Comparison of ENCODE assay signal across 13 cellular contexts in the genomic region with DNA sequence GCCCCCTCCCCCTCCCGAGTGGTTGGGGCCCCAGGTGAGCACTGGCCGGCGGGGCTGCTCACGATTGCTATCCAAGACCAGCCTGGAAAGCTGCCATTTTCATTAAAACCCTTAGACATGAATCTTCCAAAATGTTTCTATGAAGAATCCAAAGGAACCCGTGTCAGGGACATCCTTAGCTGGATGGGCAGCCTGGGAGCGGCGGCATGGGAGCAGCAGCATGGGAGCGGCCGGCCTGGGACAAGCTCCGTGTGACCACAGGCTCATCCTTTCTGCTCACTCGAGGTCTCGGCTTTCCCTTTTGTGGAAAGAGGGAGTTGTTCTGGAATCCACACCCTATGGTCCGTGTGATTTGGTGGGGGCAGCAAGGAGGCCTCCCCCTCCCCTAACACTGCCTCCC.
DNase-seq lines count a peak whose midpoint lies in the region; ATAC-seq and TF ChIP-seq lines count a peak whose summit lies in the region.
"Had no signal": no experiment of that assay in that cellular context is flagged by ENCODE, and none has a peak within 500 bp of the region (broad histone marks: within the 10 kb centered on the region; RNA-seq: fewer than 3 reads in every experiment).

No MANE protein-coding gene starts in this region.

- peaks cover 2 to 7% (median 2%) of the 10 kb centered on the region in 11 experiments for H3K9me3 ChIP-seq in BLaER1 treated with 17β-estradiol and CSF1 and Interleukin-3, amounts not matched to agents 10 nM and 100 nM (replicated peaks in 1 of 11)
- H3K9me3 ChIP-seq in Caco-2 (peaks cover 2% of the 10 kb centered on the region), mesenchymal stem cell (ENCODE audit: control insufficient read depth, low read length) (peaks cover 2% of the 10 kb centered on the region), spleen (peaks cover 0 to 8% (median 7%) of the 10 kb centered on the region in 8 donors)

- H3K36me3 Mint-ChIP-seq in Caco-2 (ENCODE audit: insufficient read depth, unreplicated experiment) (peaks cover 10% of the 10 kb centered on the region), type B pancreatic cell (peaks cover 3% of the 10 kb centered on the region)

- H3K23ac ChIP-seq in mesenchymal stem cell (ENCODE audit: low read length in 2 of 2) = no peak overlapping the region

- peak overlapping the region; percentile 23 for H2AK5ac ChIP-seq in mesenchymal stem cell (ENCODE audit: low read length, severe bottlenecking)

- H3K27me3 Mint-ChIP-seq in Caco-2 (ENCODE audit: insufficient read depth, unreplicated experiment) = peaks cover 6% of the 10 kb centered on the region
- peaks cover 7% of the 10 kb centered on the region for H3K27me3 Mint-ChIP-seq in type B pancreatic cell
- H3K27me3 Mint-ChIP-seq: CD4-positive, alpha-beta T cell had no signal

- H3K27ac Mint-ChIP-seq in Caco-2 (ENCODE audit: unreplicated experiment) (peak overlapping the region; percentile 86), type B pancreatic cell (peak overlapping the region; percentile 41)
- H3K27ac Mint-ChIP-seq: H9 had no signal

- no TSS peak for BruUV-seq in Caco-2 (replicated peaks; lab: Mats Ljungman, UMichigan)

- peak overlapping the region; percentile 9 for H4K8ac ChIP-seq in mesenchymal stem cell (ENCODE audit: low read length)

- peak overlapping the region in 7 of 11 experiments; percentile 25 to 95 (median 85); a peak in 12 of 22 replicates for H3K9ac ChIP-seq in BLaER1 treated with 17β-estradiol and CSF1 and Interleukin-3, amounts not matched to agents 10 nM and 100 nM
- H3K9ac ChIP-seq in mesenchymal stem cell (ENCODE audit: low read length) = no peak overlapping the region

- H3K36me3 ChIP-seq in BLaER1 treated with 17β-estradiol and CSF1 and Interleukin-3, amounts not matched to agents 10 nM and 100 nM = no peaks in the 10 kb centered on the region
- H3K36me3 ChIP-seq in Caco-2 (ENCODE audit: control insufficient read depth, insufficient read depth, low read length) (no peaks in the 10 kb centered on the region), mesenchymal stem cell (ENCODE audit: control insufficient read depth in 1 of 2, insufficient read depth in 2 of 2, low read depth in 1 of 2, low read length in 2 of 2) (no peaks in the 10 kb centered on the region), spleen (no peaks in the 10 kb centered on the region)

- peak overlapping the region; percentile 39 to 57 for H3K4ac ChIP-seq in mesenchymal stem cell (ENCODE audit: low read depth in 1 of 2, low read length in 2 of 2)

- no peaks in the 10 kb centered on the region for H3K79me1 ChIP-seq in mesenchymal stem cell (replicated peaks; ENCODE audit: low read length, poor library complexity, severe bottlenecking)

- peaks cover 10% of the 10 kb centered on the region for H3K9me3 Mint-ChIP-seq in Caco-2 (ENCODE audit: unreplicated experiment)
- H3K9me3 Mint-ChIP-seq in type B pancreatic cell = peaks cover 4% of the 10 kb centered on the region

- peak overlapping the region; percentile 92 for H2BK120ac ChIP-seq in mesenchymal stem cell (ENCODE audit: low read depth, low read length)

- H3K4me1 ChIP-seq in BLaER1 treated with 17β-estradiol and CSF1 and Interleukin-3, amounts not matched to agents 10 nM and 100 nM = peaks cover 46 to 79% (median 78%) of the 10 kb centered on the region in 10 experiments
- H3K4me1 ChIP-seq in Caco-2 (peaks cover 24% of the 10 kb centered on the region), mesenchymal stem cell (ENCODE audit: control insufficient read depth, insufficient read depth, low read depth, low read length) (peaks cover 44% of the 10 kb centered on the region), spleen (peaks cover 11 to 54% (median 31%) of the 10 kb centered on the region in 6 donors)

- TF ChIP-seq POLR2A in spleen (IDR thresholded peaks at IDR 0.05) = no peak

- peak overlapping the region in 1 of 10 experiments; percentile 18; a peak in 1 of 20 replicates for H3K4me3 ChIP-seq in BLaER1 treated with 17β-estradiol and CSF1 and Interleukin-3, amounts not matched to agents 10 nM and 100 nM
- H3K4me3 ChIP-seq in Caco-2 (ENCODE audit: low read depth, low read length) (no peak overlapping the region), mesenchymal stem cell (ENCODE audit: insufficient read depth in 1 of 2, low read depth in 1 of 2, low read length in 2 of 2) (no peak overlapping the region), spleen (no peak overlapping the region)
- H3K4me3 ChIP-seq: A549 had no signal

- peaks cover 0 to 7% (median 0%) of the 10 kb centered on the region in 11 experiments; a peak in 2 of 22 replicates for H4K20me1 ChIP-seq in BLaER1 treated with 17β-estradiol and CSF1 and Interleukin-3, amounts not matched to agents 10 nM and 100 nM

- intact Hi-C loops in Caco-2 (cut with micrococcal nuclease; ENCODE audit: unreplicated experiment) = no loop called here
- intact Hi-C loops in spleen (cut with DNase I; ENCODE audit: low total_unique reads) = loop anchor here (10.0 kb wide), 1 partner anchor 191 kb away; a partner anchor contains a TSS

- H3K4me1 Mint-ChIP-seq in Caco-2 (ENCODE audit: low read depth, unreplicated experiment) = peaks cover 10% of the 10 kb centered on the region
- H3K4me1 Mint-ChIP-seq in type B pancreatic cell (ENCODE audit: unreplicated experiment) = peaks cover 12% of the 10 kb centered on the region

- H3K27me3 ChIP-seq in BLaER1 treated with 17β-estradiol and CSF1 and Interleukin-3, amounts not matched to agents 10 nM and 100 nM = no peaks in the 10 kb centered on the region
- H3K27me3 ChIP-seq in Caco-2 (replicated peaks; ENCODE audit: control insufficient read depth, insufficient read depth, low read length) = no peaks in the 10 kb centered on the region
- H3K27me3 ChIP-seq in mesenchymal stem cell (ENCODE audit: control insufficient read depth in 1 of 2, insufficient read depth in 1 of 2, low read length in 2 of 2) = no peaks in the 10 kb centered on the region
- no peaks in the 10 kb centered on the region for H3K27me3 ChIP-seq in spleen (replicated peaks in 1 of 7)

- H2BK15ac ChIP-seq in mesenchymal stem cell (ENCODE audit: low read depth, poor library complexity, severe bottlenecking) = peak overlapping the region; percentile 52

- WGBS in mesenchymal stem cell = 90% methylated on average over 13 of the region's 13 CpGs
- WGBS in spleen, 5 donors = 89 to 96% (median 92%) methylated on average over 13 of the region's 13 CpGs

- peak overlapping the region in 1 of 2 experiments; percentile 74 for H2BK12ac ChIP-seq in mesenchymal stem cell (ENCODE audit: low read length in 2 of 2)

- DNase-seq in Caco-2 (no peak), mesenchymal stem cell (no peak), type B pancreatic cell (ENCODE audit: extremely low spot score, unreplicated experiment) (no peak), occipital lobe (lab: John Stamatoyannopoulos, UW) (no peak), spleen (no peak)
- DNase-seq: CD4-positive, alpha-beta T cell; DMS79; GOT3; H9 had no signal

- H3K4me3 Mint-ChIP-seq in Caco-2 (ENCODE audit: unreplicated experiment) = no peak overlapping the region
- no peak overlapping the region for H3K4me3 Mint-ChIP-seq in type B pancreatic cell
- H3K4me3 Mint-ChIP-seq: CD4-positive, alpha-beta T cell; H9 had no signal

- H3K4me2 ChIP-seq in BLaER1 treated with 17β-estradiol and CSF1 and Interleukin-3, amounts not matched to agents 10 nM and 100 nM = peak overlapping the region in 9 of 11 experiments; percentile 83 to 98 (median 92); a peak in 18 of 22 replicates
- no peak overlapping the region for H3K4me2 ChIP-seq in mesenchymal stem cell (ENCODE audit: low read length, poor library complexity, severe bottlenecking)

- H4K91ac ChIP-seq in mesenchymal stem cell (ENCODE audit: low read length) = peak overlapping the region; percentile 73

- peak overlapping the region in 8 of 11 experiments; percentile 86 to 100 (median 98); a peak in 16 of 22 replicates for H3K27ac ChIP-seq in BLaER1 treated with 17β-estradiol and CSF1 and Interleukin-3, amounts not matched to agents 10 nM and 100 nM
- H3K27ac ChIP-seq in mesenchymal stem cell (ENCODE audit: low read length, poor library complexity, severe bottlenecking) = no peak overlapping the region
- H3K27ac ChIP-seq in spleen = no peak overlapping the region

- no peak overlapping the region for H2BK5ac ChIP-seq in mesenchymal stem cell (ENCODE audit: low read depth, low read length, poor library complexity, severe bottlenecking)

- CTCF ChIA-PET in Caco-2 (lab: Charles Lee) = no interaction called here

- peak overlapping the region in 1 of 2 experiments; percentile 71 for H3K18ac ChIP-seq in mesenchymal stem cell (ENCODE audit: low read depth in 1 of 2, low read length in 2 of 2)

- TF ChIP-seq CTCF in Caco-2 (IDR thresholded peaks at IDR 0.05; ENCODE audit: insufficient read depth in 1 of 2, low read depth in 1 of 2, low read length in 1 of 2, severe bottlenecking in 1 of 2, unreplicated experiment in 1 of 2) (no peak), type B pancreatic cell (conservative IDR thresholded peaks at IDR 0.05) (no peak), spleen (IDR thresholded peaks at IDR 0.05 in 8 of 11, conservative IDR thresholded peaks at IDR 0.05 in 3 of 11) (no peak)

- ATAC-seq in HG02678 (IDR thresholded peaks at IDR 0.05; ENCODE audit: unreplicated experiment) = no peak
- ATAC-seq: A549, HepG2 had no signal

- no peak overlapping the region for H2AFZ ChIP-seq in mesenchymal stem cell (ENCODE audit: low read depth, low read length)

- no peak overlapping the region for H3K14ac ChIP-seq in mesenchymal stem cell (ENCODE audit: low read length in 2 of 2)

- POLR2A ChIA-PET in Caco-2 (lab: Charles Lee) = no interaction called here

Comparison
In these comparisons a context has a peak if more than half of its experiments do, and no peak if none do; other contexts are left out.
1. H3K27ac ChIP-seq: peak in BLaER1 treated with 17β-estradiol and CSF1 and Interleukin-3, amounts not matched to agents 10 nM and 100 nM (8 of 11); none in mesenchymal stem cell (single experiment) and spleen (0 of 8).